ENCODE assay signal across 1 cellular context in the genomic region with DNA sequence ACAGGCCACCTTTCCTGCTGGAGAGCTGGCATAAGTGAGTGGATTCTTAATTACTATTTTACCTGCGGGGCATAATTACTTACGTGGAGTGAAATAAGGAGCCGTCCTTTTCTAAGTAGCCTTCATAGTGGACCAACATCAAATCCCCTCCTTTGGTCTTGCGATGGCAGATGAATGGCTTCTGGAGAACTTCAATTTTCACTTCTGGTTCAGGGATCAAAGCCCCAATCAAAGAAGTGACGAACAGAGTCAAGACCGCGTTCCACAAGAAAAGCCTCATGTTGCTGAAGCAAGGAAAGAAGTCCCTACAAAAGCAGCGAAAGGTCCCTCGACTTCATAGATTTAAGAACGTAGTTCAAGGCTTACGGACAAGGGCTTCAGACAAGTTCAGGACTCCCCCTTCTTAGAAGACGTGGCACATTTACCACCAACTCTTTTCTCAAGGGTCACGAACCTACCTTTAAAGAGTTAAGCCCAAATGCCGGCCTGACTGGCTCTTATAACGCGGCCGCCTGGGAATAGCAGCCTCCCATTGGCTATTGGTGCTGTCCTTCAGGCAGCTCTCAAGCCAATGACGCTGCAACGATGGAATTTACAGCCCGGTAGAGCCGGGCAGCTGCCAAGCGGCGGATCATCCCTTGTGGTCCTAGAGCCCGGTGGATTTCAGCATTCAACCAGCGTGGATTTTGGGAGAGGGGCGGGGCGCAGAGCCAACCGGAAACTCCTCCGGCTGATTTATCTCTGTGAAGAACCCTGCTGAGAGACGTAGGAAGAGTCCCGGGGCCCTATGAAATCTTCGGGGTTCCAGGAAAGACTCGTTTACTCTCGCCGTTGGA.
TF ChIP-seq lines count a peak whose summit lies in the region.

A gene with protein sequence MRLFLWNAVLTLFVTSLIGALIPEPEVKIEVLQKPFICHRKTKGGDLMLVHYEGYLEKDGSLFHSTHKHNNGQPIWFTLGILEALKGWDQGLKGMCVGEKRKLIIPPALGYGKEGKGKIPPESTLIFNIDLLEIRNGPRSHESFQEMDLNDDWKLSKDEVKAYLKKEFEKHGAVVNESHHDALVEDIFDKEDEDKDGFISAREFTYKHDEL (minus strand): TSS at position 474 of the 836 bp plus-strand sequence. CDS start 194 bp downstream, at position 280.

TF ChIP-seq in HepG2, 621 proteins besides CTCF, POLR2A, EP300 and RAD21 (continued from another document):
- TF ChIP-seq, protein P1, sequence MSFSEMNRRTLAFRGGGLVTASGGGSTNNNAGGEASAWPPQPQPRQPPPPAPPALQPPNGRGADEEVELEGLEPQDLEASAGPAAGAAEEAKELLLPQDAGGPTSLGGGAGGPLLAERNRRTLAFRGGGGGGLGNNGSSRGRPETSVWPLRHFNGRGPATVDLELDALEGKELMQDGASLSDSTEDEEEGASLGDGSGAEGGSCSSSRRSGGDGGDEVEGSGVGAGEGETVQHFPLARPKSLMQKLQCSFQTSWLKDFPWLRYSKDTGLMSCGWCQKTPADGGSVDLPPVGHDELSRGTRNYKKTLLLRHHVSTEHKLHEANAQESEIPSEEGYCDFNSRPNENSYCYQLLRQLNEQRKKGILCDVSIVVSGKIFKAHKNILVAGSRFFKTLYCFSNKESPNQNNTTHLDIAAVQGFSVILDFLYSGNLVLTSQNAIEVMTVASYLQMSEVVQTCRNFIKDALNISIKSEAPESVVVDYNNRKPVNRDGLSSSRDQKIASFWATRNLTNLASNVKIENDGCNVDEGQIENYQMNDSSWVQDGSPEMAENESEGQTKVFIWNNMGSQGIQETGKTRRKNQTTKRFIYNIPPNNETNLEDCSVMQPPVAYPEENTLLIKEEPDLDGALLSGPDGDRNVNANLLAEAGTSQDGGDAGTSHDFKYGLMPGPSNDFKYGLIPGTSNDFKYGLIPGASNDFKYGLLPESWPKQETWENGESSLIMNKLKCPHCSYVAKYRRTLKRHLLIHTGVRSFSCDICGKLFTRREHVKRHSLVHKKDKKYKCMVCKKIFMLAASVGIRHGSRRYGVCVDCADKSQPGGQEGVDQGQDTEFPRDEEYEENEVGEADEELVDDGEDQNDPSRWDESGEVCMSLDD (CRISPR knock-in tag; IDR thresholded peaks at IDR 0.05; ENCODE audit: borderline replicate concordance): no peak; the same call in 1 of the 2 replicates
